Comparison of ENCODE assay signal across 21 cellular contexts in the genomic region with DNA sequence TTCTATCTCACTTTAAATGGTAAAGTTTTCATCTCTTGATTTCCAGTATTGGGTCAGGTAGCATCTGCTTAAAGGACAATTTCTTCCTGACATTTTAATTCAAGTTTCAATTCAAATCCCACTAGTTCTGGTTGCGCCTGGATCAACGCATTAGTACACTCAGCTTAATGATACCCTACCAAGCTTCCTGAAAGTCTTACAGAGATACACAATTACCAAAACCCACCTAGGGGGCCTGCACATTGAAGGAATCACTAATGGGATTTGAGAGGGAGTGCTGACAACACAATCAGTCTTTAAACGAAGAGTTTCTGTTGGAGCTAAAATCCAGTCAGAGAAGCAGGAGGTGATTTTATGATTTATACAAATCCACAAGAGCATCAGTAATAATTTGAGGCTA.
A peak's percentile ranks its signal among the peaks of the same experiment; 100 is the strongest.
DNase-seq lines count a peak whose midpoint lies in the region; ATAC-seq and TF ChIP-seq lines count a peak whose summit lies in the region.
"Had no signal": no experiment of that assay in that cellular context is flagged by ENCODE, and none has a peak within 500 bp of the region (broad histone marks: within the 10 kb centered on the region; RNA-seq: fewer than 3 reads in every experiment).

No MANE protein-coding gene starts in this region.

- no peak overlapping the region for H3K18ac ChIP-seq in mesendoderm (ENCODE audit: low read length)

- H4K8ac ChIP-seq in mesendoderm (ENCODE audit: low read depth, low read length) = no peak overlapping the region

- no peak overlapping the region for H3K56ac ChIP-seq in mesendoderm (ENCODE audit: low read length)

- H3K27me3 ChIP-seq in cardiac muscle cell (no peaks in the 10 kb centered on the region), mesendoderm (ENCODE audit: insufficient read depth, low read length, poor library complexity) (no peaks in the 10 kb centered on the region)
- H3K27me3 ChIP-seq: BE2C had no signal

- H3K4me1 ChIP-seq in cardiac muscle cell (ENCODE audit: low read depth) = peaks cover 25% of the 10 kb centered on the region
- no peaks in the 10 kb centered on the region for H3K4me1 ChIP-seq in mesendoderm (ENCODE audit: control insufficient read depth, low read depth, low read length)
- H3K4me1 ChIP-seq: BE2C had no signal

- peak overlapping the region; percentile 53 for H3K27ac ChIP-seq in cardiac muscle cell
- H3K27ac ChIP-seq in mesendoderm (ENCODE audit: low read depth, low read length) = no peak overlapping the region
- H3K27ac ChIP-seq: HL-60 had no signal

- H2BK5ac ChIP-seq in mesendoderm (ENCODE audit: low read length) = no peak overlapping the region

- peaks cover 0 to 5% (median 0%) of the 10 kb centered on the region in 5 experiments for H3K9me3 Mint-ChIP-seq in brain
- H3K9me3 Mint-ChIP-seq in endothelial cell (ENCODE audit: unreplicated experiment) = no peaks in the 10 kb centered on the region
- H3K9me3 Mint-ChIP-seq: H9 had no signal

- H3K79me1 ChIP-seq in mesendoderm (ENCODE audit: low read length) = no peaks in the 10 kb centered on the region

- H3K23ac ChIP-seq in mesendoderm (ENCODE audit: low read length) = no peak overlapping the region

- no peak for DNase-seq in cardiac muscle cell (ENCODE audit: low read depth in 1 of 2, low spot score in 1 of 2)
- no peak for DNase-seq in left cardiac atrium
- DNase-seq in mesendoderm = peak; percentile 29
- peak; percentile 31 for DNase-seq in retina
- DNase-seq in endothelial cell (ENCODE audit: low spot score) = no peak
- DNase-seq: ACHN; BE2C; C1 segment of cervical spinal cord; CD4-positive, CD25-positive, alpha-beta regulatory T cell; CD8-positive, alpha-beta memory T cell; COR-L47; DMS 273 treated with DMSO at 0.1 percent for 48 hours; DMS53; DND-41; EL; H9 had no signal

- H3K36me3 Mint-ChIP-seq in brain (no peaks in the 10 kb centered on the region), endothelial cell (ENCODE audit: low read depth, unreplicated experiment) (no peaks in the 10 kb centered on the region)
- H3K36me3 Mint-ChIP-seq: CD4-positive, CD25-positive, alpha-beta regulatory T cell; CD8-positive, alpha-beta memory T cell had no signal

- no peak overlapping the region for H3K9ac ChIP-seq in mesendoderm (ENCODE audit: low read length)

- H3K4ac ChIP-seq in mesendoderm (ENCODE audit: low read depth, low read length) = no peak overlapping the region

- H3K36me3 ChIP-seq in cardiac muscle cell = no peaks in the 10 kb centered on the region
- no peaks in the 10 kb centered on the region for H3K36me3 ChIP-seq in mesendoderm (ENCODE audit: control insufficient read depth, insufficient read depth, low read length)
- H3K36me3 ChIP-seq: BE2C had no signal

- H3K27ac Mint-ChIP-seq in brain (peak overlapping the region in 3 of 5 experiments; percentile 39 to 68 (median 49)), endothelial cell (ENCODE audit: unreplicated experiment) (no peak overlapping the region)
- H3K27ac Mint-ChIP-seq: CD4-positive, CD25-positive, alpha-beta regulatory T cell; CD8-positive, alpha-beta memory T cell; H9 had no signal

- no peak overlapping the region for H3K4me2 ChIP-seq in mesendoderm (ENCODE audit: low read length)

- H3K4me3 Mint-ChIP-seq in brain (no peak overlapping the region), endothelial cell (ENCODE audit: unreplicated experiment) (no peak overlapping the region)
- H3K4me3 Mint-ChIP-seq: CD4-positive, CD25-positive, alpha-beta regulatory T cell; CD8-positive, alpha-beta memory T cell; H9 had no signal

- no peak overlapping the region for H2AK5ac ChIP-seq in mesendoderm (ENCODE audit: low read length)

- no peak for TF ChIP-seq CTCF in cardiac muscle cell (IDR thresholded peaks at IDR 0.05; ENCODE audit: low read depth, low read length)
- TF ChIP-seq CTCF in brain (conservative IDR thresholded peaks at IDR 0.05) = no peak
- TF ChIP-seq CTCF in endothelial cell (IDR thresholded peaks at IDR 0.05; ENCODE audit: unreplicated experiment) = no peak

- no CpG with 5 or more reads among the region's 3 CpGs for WGBS in mesendoderm (ENCODE audit: extremely low coverage, insufficient coverage, low lambda C conversion rate)

- H3K4me1 Mint-ChIP-seq in brain = peaks cover 16% of the 10 kb centered on the region
- no peaks in the 10 kb centered on the region for H3K4me1 Mint-ChIP-seq in endothelial cell (ENCODE audit: unreplicated experiment)
- H3K4me1 Mint-ChIP-seq: CD4-positive, CD25-positive, alpha-beta regulatory T cell; CD8-positive, alpha-beta memory T cell had no signal

- H3K27me3 Mint-ChIP-seq in brain (no peaks in the 10 kb centered on the region), endothelial cell (ENCODE audit: unreplicated experiment) (no peaks in the 10 kb centered on the region)
- H3K27me3 Mint-ChIP-seq: CD8-positive, alpha-beta memory T cell had no signal

- H3K4me3 ChIP-seq in cardiac muscle cell = no peak overlapping the region
- no peak overlapping the region for H3K4me3 ChIP-seq in mesendoderm (ENCODE audit: low read length)
- H3K4me3 ChIP-seq: GM12878 had no signal

- no peak overlapping the region for H4K5ac ChIP-seq in mesendoderm (ENCODE audit: low read length)

- H2BK120ac ChIP-seq in mesendoderm (ENCODE audit: low read depth, low read length) = no peak overlapping the region

- no peaks in the 10 kb centered on the region for H3K9me3 ChIP-seq in cardiac muscle cell (ENCODE audit: low read depth)
- H3K9me3 ChIP-seq: BE2C had no signal

- no peak overlapping the region for H2BK15ac ChIP-seq in mesendoderm (replicated peaks; ENCODE audit: low read depth)

- no peaks in the 10 kb centered on the region for H3K79me2 ChIP-seq in mesendoderm (ENCODE audit: control insufficient read depth, insufficient read depth, low read length)

- no peak for ATAC-seq in left cardiac atrium
- ATAC-seq in HG02840 (IDR thresholded peaks at IDR 0.05; ENCODE audit: low FRiP score, unreplicated experiment) = no peak
- ATAC-seq in HG03520 (IDR thresholded peaks at IDR 0.05; ENCODE audit: unreplicated experiment) = no peak
- ATAC-seq: GM12878 had no signal

- intact Hi-C loops in left cardiac atrium (cut with DNase I) = no loop called here

Comparison
In these comparisons a context has a peak if more than half of its experiments do, and no peak if none do; other contexts are left out.
1. DNase-seq: peak in mesendoderm (single experiment) and retina (single experiment); none in cardiac muscle cell (0 of 2), left cardiac atrium (single experiment) and endothelial cell (single experiment).